ENCODE assay signal across 19 cellular contexts in the genomic region with DNA sequence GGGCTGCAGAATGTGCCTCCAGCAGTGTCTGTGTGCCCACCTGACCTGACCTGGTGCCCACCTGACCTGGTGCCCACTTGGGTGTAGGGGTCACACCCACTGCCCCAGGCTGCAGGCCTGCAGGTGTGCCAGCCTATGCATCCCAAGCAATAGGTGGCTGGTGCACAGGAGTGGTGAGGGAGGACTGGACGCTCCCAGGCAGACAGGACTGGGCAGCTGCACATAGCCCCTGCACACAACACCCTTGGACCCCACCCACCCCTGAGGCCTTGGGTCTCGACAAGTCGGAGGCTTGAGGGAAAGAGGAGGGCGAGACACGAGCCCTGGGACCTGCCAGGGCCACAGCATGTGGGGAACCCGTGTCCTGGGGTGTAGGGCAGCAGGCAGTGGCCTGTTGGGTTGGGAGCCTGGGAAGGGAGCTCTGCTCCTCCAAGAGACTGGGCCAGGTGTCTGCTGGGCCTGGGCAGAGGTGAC. TPM values are rescaled to one million over a fixed set of nuclear protein-coding genes. Genes with fewer than 3 reads are reported as not detected.
DNase-seq lines count a peak whose midpoint lies in the region; ATAC-seq and TF ChIP-seq lines count a peak whose summit lies in the region.
"Had no signal": no experiment of that assay in that cellular context is flagged by ENCODE, and none has a peak within 500 bp of the region (broad histone marks: within the 10 kb centered on the region; RNA-seq: fewer than 3 reads in every experiment).

No MANE protein-coding gene starts in this region.

- H3K4me1 ChIP-seq in upper lobe of right lung, result peaks cover 9% of the 10 kb centered on the region

- POLR2A ChIA-PET in RWPE1 (lab: Yijun Ruan, JAX; ENCODE audit: low non-redundant PET), result interaction anchor here (1.1 kb wide), 1 partner anchor 11 kb away, joined by 3 read pairs; a partner anchor contains a TSS

- CTCF ChIA-PET in RWPE1 (lab: Yijun Ruan, JAX), result interaction anchor here (0.6 to 1.9 kb wide), 7 partner anchors 11 to 331 kb away, joined by 3 to 11 read pairs (median 4); a partner anchor contains a TSS

- H3K27ac ChIP-seq in RWPE1 (peak overlapping the region; percentile 64), upper lobe of right lung (no peak overlapping the region)
- H3K27ac ChIP-seq: gastrocnemius medialis had no signal

- intact Hi-C loops in upper lobe of right lung (cut with DNase I), result no loop called here

- no peaks in the 10 kb centered on the region for H3K36me3 ChIP-seq in upper lobe of right lung
- H3K36me3 ChIP-seq: gastrocnemius medialis had no signal

- no peak for ATAC-seq in upper lobe of right lung
- ATAC-seq: gastrocnemius medialis had no signal

- peak; percentile 51 for DNase-seq in activated CD8-positive, alpha-beta memory T cell treated with anti-CD3 and anti-CD28 coated beads for 24 hours
- DNase-seq in activated CD8-positive, alpha-beta memory T cell treated with anti-CD3 and anti-CD28 coated beads, Interleukin-2, amount 50 U/mL, for 4 hours, result no peak
- DNase-seq in RWPE1 (ENCODE audit: low spot score), result no peak
- DNase-seq in iPS-NIHi11 (ENCODE audit: low spot score), result peak; percentile 8
- DNase-seq in upper lobe of right lung, result peak; percentile 60
- no peak for DNase-seq in ureter (ENCODE audit: low spot score)
- DNase-seq in NCI-H446 treated with DMSO at 0.1 percent for 48 hours (lab: John Stamatoyannopoulos, UW), result no peak
- DNase-seq in activated CD4-positive, alpha-beta T cell treated with anti-CD3 and anti-CD28 coated beads, Interleukin-2, amount 50 U/mL, for 48 hours, result no peak
- DNase-seq: activated CD4-positive, alpha-beta T cell treated with anti-CD3 and anti-CD28 coated beads for 4 hours; activated naive CD4-positive, alpha-beta T cell treated with anti-CD3 and anti-CD28 coated beads, Interleukin-2, amount 50 U/mL, for 16 hours; CD4-positive, alpha-beta T cell; DMS79 treated with DMSO at 0.1 percent for 48 hours; gastrocnemius medialis; HFFc6; NCI-H146; NCI-H226; NK-92 treated with Interleukin-12 subunit alpha and Interleukin-12 subunit beta, amount 100 ng/mL, for 24 hours; SIG-M5 had no signal

- TF ChIP-seq CTCF in RWPE1 (conservative IDR thresholded peaks at IDR 0.05; ENCODE audit: low read depth) (no peak), upper lobe of right lung (IDR thresholded peaks at IDR 0.05) (no peak)

- H3K9me3 ChIP-seq in upper lobe of right lung, result no peaks in the 10 kb centered on the region
- H3K9me3 ChIP-seq: gastrocnemius medialis had no signal

- peaks cover 17% of the 10 kb centered on the region for H3K27me3 ChIP-seq in upper lobe of right lung

- H3K4me3 ChIP-seq in upper lobe of right lung, result no peak overlapping the region
- H3K4me3 ChIP-seq: coronary artery, gastrocnemius medialis had no signal

RNA-seq across cellular contexts. Expression of a gene that starts 10.8 kb away (rescaled TPM):
- 21.5 TPM for total RNA-seq in upper lobe of right lung
- total RNA-seq in ureter, result 7.1 TPM

RNA-seq across cellular contexts. Expression of a gene that starts 35.4 kb away (rescaled TPM):
- total RNA-seq in upper lobe of right lung (27.4 TPM), ureter (15.4 TPM)

RNA-seq across cellular contexts. Expression of a gene that starts 57.8 kb away (rescaled TPM):
- total RNA-seq in upper lobe of right lung (47.2 TPM), ureter (45.2 TPM)

Comparison
In these comparisons a context has a peak if more than half of its experiments do, and no peak if none do; other contexts are left out.
1. DNase-seq: peak in activated CD8-positive, alpha-beta memory T cell treated with anti-CD3 and anti-CD28 coated beads for 24 hours (single experiment), iPS-NIHi11 (single experiment) and upper lobe of right lung (single experiment); none in activated CD8-positive, alpha-beta memory T cell treated with anti-CD3 and anti-CD28 coated beads, Interleukin-2, amount 50 U/mL, for 4 hours (single experiment), RWPE1 (single experiment), ureter (single experiment), NCI-H446 treated with DMSO at 0.1 percent for 48 hours (single experiment) and activated CD4-positive, alpha-beta T cell treated with anti-CD3 and anti-CD28 coated beads, Interleukin-2, amount 50 U/mL, for 48 hours (0 of 2).